9 cellular contexts compared by ENCODE assay signal in the genomic region with DNA sequence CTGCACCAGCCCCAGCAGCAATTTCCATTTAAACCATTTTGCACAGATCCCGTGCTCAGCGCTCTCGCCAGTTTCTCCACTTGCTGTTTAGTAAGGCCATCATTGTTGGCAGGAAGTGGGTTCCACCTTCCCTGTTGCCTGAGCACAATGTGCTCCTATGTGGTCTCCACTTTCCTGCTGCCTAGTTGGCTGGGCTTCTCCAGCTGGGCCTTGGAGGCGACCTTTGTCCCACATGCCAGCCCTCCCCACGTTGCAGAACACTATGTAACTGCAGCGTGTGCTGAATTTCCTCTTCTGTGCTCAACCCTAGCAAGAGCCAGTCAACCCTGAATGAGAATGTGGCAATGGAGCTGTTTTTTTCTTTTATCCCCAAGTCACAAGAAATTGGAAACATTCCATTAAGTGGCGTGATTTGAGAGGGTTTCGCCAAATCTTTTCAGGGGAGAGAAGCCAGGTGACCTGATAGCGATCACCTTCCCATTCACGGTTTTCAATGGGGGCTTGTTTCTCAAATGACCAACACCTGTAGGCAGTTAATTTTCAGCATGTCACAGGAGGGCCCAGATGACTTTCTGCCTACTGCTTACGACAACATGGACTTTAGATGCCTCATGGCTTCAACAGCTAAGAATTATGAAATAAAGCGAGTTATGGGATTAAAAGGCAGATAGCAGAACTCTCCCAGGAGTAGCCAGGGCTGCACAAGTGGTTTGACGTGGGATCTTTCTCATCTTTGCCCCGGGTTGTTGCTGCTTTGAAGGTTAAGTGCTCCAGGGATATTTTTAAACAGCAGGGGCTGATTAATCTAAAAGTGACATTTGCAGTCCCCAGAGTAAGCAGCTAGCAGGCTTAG. TPM values are rescaled to one million over a fixed set of nuclear protein-coding genes. Genes with fewer than 3 reads are reported as not detected.
DNase-seq lines count a peak whose midpoint lies in the region; ATAC-seq and TF ChIP-seq lines count a peak whose summit lies in the region.
"Had no signal": no experiment of that assay in that cellular context is flagged by ENCODE, and none has a peak within 500 bp of the region (broad histone marks: within the 10 kb centered on the region; RNA-seq: fewer than 3 reads in every experiment).

A gene (plus strand): TSS at position 830 of the 853 bp plus-strand sequence. CDS start 22,819 bp downstream, outside the sequence.

- peak in 1 of 2 donors; percentile 17 for TF ChIP-seq POLR2A in uterus (IDR thresholded peaks at IDR 0.05)

- TF ChIP-seq CTCF in uterus (IDR thresholded peaks at IDR 0.05): no peak
- TF ChIP-seq CTCF in GM10248 (IDR thresholded peaks at IDR 0.05; ENCODE audit: control extremely low read depth, extremely low read depth, low read depth, missing control alignments): no peak

- no peaks in the 10 kb centered on the region for H3K27me3 Mint-ChIP-seq in activated naive CD4-positive, alpha-beta T cell treated with anti-CD3 and anti-CD28 coated beads for 36 hours (ENCODE audit: low read depth)
- H3K27me3 Mint-ChIP-seq in activated naive CD4-positive, alpha-beta T cell treated with anti-CD3 and anti-CD28 coated beads, Interleukin-2, amount 10 ng/mL, durations not matched to agents 7 days and 5 days: no peaks in the 10 kb centered on the region

- H3K9me2 ChIP-seq in GM23248 (ENCODE audit: insufficient read depth): no peaks in the 10 kb centered on the region

- CTCF ChIA-PET in activated naive CD4-positive, alpha-beta T cell treated with anti-CD3 and anti-CD28 coated beads for 36 hours (lab: Charles Lee): interaction anchor here (1.0 kb wide), 1 partner anchor 27 kb away, joined by 4 read pairs; no protein-coding TSS in a partner anchor
- CTCF ChIA-PET in activated naive CD4-positive, alpha-beta T cell treated with anti-CD3 and anti-CD28 coated beads, Interleukin-2, amount 10 ng/mL, durations not matched to agents 7 days and 5 days (lab: Charles Lee): interaction anchor here (1.0 kb wide), 1 partner anchor 270 kb away, joined by 3 read pairs; no protein-coding TSS in a partner anchor
- CTCF ChIA-PET in GM10248 (lab: Yijun Ruan, JAX): interaction anchor here (1.2 kb wide), 1 partner anchor 278 kb away, joined by 4 read pairs; no protein-coding TSS in a partner anchor

- no peaks in the 10 kb centered on the region for H3K9me3 Mint-ChIP-seq in activated naive CD4-positive, alpha-beta T cell treated with anti-CD3 and anti-CD28 coated beads for 36 hours
- no peaks in the 10 kb centered on the region for H3K9me3 Mint-ChIP-seq in activated naive CD4-positive, alpha-beta T cell treated with anti-CD3 and anti-CD28 coated beads, Interleukin-2, amount 10 ng/mL, durations not matched to agents 7 days and 5 days

- H3K4me1 ChIP-seq in esophagus (ENCODE audit: control insufficient read depth in 2 of 2, insufficient read depth in 2 of 2, low read length in 1 of 2): peaks cover 0 to 5% of the 10 kb centered on the region in 2 donors
- peaks cover 17 to 56% of the 10 kb centered on the region in 2 donors for H3K4me1 ChIP-seq in muscle layer of duodenum (ENCODE audit: control insufficient read depth in 1 of 2, insufficient read depth in 2 of 2, low read length in 2 of 2)
- no peaks in the 10 kb centered on the region for H3K4me1 ChIP-seq in uterus
- H3K4me1 ChIP-seq in GM23248 (ENCODE audit: insufficient read depth): peaks cover 5% of the 10 kb centered on the region; the same call in 1 of the 2 replicates

- H3K4me2 ChIP-seq in GM23248 (ENCODE audit: unreplicated experiment): no peak within 1 kb of the TSS

- DNase-seq in activated naive CD4-positive, alpha-beta T cell treated with anti-CD3 and anti-CD28 coated beads for 36 hours: no peak
- no peak for DNase-seq in activated naive CD4-positive, alpha-beta T cell treated with anti-CD3 and anti-CD28 coated beads, Interleukin-2, amount 10 ng/mL, durations not matched to agents 7 days and 5 days
- DNase-seq in uterus: peak; percentile 34 to 67
- no peak for DNase-seq in GM23248
- no peak for DNase-seq in GM10248 (ENCODE audit: extremely low spot score)
- DNase-seq: NCI-H748 treated with DMSO at 0.1 percent for 48 hours had no signal

- H3K36me3 ChIP-seq in esophagus (ENCODE audit: control insufficient read depth in 2 of 2, insufficient read depth in 2 of 2, low read length in 1 of 2): no peaks in the 10 kb centered on the region
- H3K36me3 ChIP-seq in muscle layer of duodenum (ENCODE audit: control insufficient read depth in 1 of 2, insufficient read depth in 2 of 2, low read length in 2 of 2): no peaks in the 10 kb centered on the region
- no peaks in the 10 kb centered on the region for H3K36me3 ChIP-seq in uterus
- no peaks in the 10 kb centered on the region for H3K36me3 ChIP-seq in GM23248 (ENCODE audit: low read depth)

- WGBS in esophagus, 2 donors: 50 to 69% methylated on average over 14 of the region's 14 CpGs
- WGBS in GM23248 (ENCODE audit: low coverage in 1 of 2, low lambda C conversion rate in 2 of 2, missing lambda C conversion rate in 2 of 2), 2 experiments: 51 to 54% methylated on average over 14 of the region's 14 CpGs

- no peak within 1 kb of the TSS for H3K4me3 Mint-ChIP-seq in activated naive CD4-positive, alpha-beta T cell treated with anti-CD3 and anti-CD28 coated beads for 36 hours
- no peak within 1 kb of the TSS for H3K4me3 Mint-ChIP-seq in activated naive CD4-positive, alpha-beta T cell treated with anti-CD3 and anti-CD28 coated beads, Interleukin-2, amount 10 ng/mL, durations not matched to agents 7 days and 5 days

- H3K27me3 ChIP-seq in esophagus (ENCODE audit: control insufficient read depth in 1 of 2, insufficient read depth in 2 of 2, low read length in 2 of 2) (no peaks in the 10 kb centered on the region), muscle layer of duodenum (ENCODE audit: low read depth, low read length) (no peaks in the 10 kb centered on the region), uterus (no peaks in the 10 kb centered on the region), GM23248 (replicated peaks; ENCODE audit: insufficient read depth) (no peaks in the 10 kb centered on the region)

- in situ Hi-C loops in GM23248 (cut with MboI): loop anchor here (10.0 kb wide), 1 partner anchor 269 kb away; no protein-coding TSS in a partner anchor

- no peak within 1 kb of the TSS for H3K9ac ChIP-seq in GM23248

- H3K9me3 ChIP-seq in esophagus (ENCODE audit: control insufficient read depth in 2 of 2, insufficient read depth in 1 of 2, low read depth in 1 of 2, low read length in 1 of 2) (no peaks in the 10 kb centered on the region), muscle layer of duodenum (ENCODE audit: control insufficient read depth in 1 of 2, low read length in 2 of 2) (no peaks in the 10 kb centered on the region), uterus (no peaks in the 10 kb centered on the region), GM23248 (ENCODE audit: low read depth) (no peaks in the 10 kb centered on the region)

- no peaks in the 10 kb centered on the region for H3K79me2 ChIP-seq in GM23248 (ENCODE audit: insufficient read depth)

- ATAC-seq in GM19467 (IDR thresholded peaks at IDR 0.05; ENCODE audit: unreplicated experiment): no peak

- H3K27ac ChIP-seq in esophagus (ENCODE audit: low read depth in 2 of 2, low read length in 1 of 2) (peak within 1 kb of the TSS; percentile 69 to 72), muscle layer of duodenum (ENCODE audit: low read length) (peak within 1 kb of the TSS; percentile 93), uterus (peak within 1 kb of the TSS; percentile 93 to 96), GM23248 (no peak within 1 kb of the TSS)

- H3K4me3 ChIP-seq in esophagus (ENCODE audit: low read depth in 1 of 2, low read length in 2 of 2) (no peak within 1 kb of the TSS), muscle layer of duodenum (ENCODE audit: low read depth in 1 of 2, low read length in 2 of 2) (peak within 1 kb of the TSS; percentile 33 to 35), uterus (no peak within 1 kb of the TSS), GM23248 (no peak within 1 kb of the TSS)

- intact Hi-C loops in activated naive CD4-positive, alpha-beta T cell treated with anti-CD3 and anti-CD28 coated beads for 36 hours (cut with micrococcal nuclease): no loop called here
- intact Hi-C loops in uterus (cut with DNase I; ENCODE audit: low total_unique reads): no loop called here

- H3K4me1 Mint-ChIP-seq in activated naive CD4-positive, alpha-beta T cell treated with anti-CD3 and anti-CD28 coated beads for 36 hours (ENCODE audit: low read depth): peaks cover 27% of the 10 kb centered on the region
- H3K4me1 Mint-ChIP-seq in activated naive CD4-positive, alpha-beta T cell treated with anti-CD3 and anti-CD28 coated beads, Interleukin-2, amount 10 ng/mL, durations not matched to agents 7 days and 5 days: peaks cover 27% of the 10 kb centered on the region

- no peaks in the 10 kb centered on the region for H4K20me1 ChIP-seq in GM23248 (ENCODE audit: insufficient read depth)

- no peaks in the 10 kb centered on the region for H3K36me3 Mint-ChIP-seq in activated naive CD4-positive, alpha-beta T cell treated with anti-CD3 and anti-CD28 coated beads for 36 hours (ENCODE audit: low read depth)
- H3K36me3 Mint-ChIP-seq in activated naive CD4-positive, alpha-beta T cell treated with anti-CD3 and anti-CD28 coated beads, Interleukin-2, amount 10 ng/mL, durations not matched to agents 7 days and 5 days: no peaks in the 10 kb centered on the region

- no peak within 1 kb of the TSS for H3K27ac Mint-ChIP-seq in activated naive CD4-positive, alpha-beta T cell treated with anti-CD3 and anti-CD28 coated beads for 36 hours
- H3K27ac Mint-ChIP-seq in activated naive CD4-positive, alpha-beta T cell treated with anti-CD3 and anti-CD28 coated beads, Interleukin-2, amount 10 ng/mL, durations not matched to agents 7 days and 5 days: no peak within 1 kb of the TSS

- POLR2A ChIA-PET in GM10248 (lab: Yijun Ruan, JAX): no interaction called here

- H2AFZ ChIP-seq in GM23248: no peak within 1 kb of the TSS

- H3F3A ChIP-seq in GM23248 (ENCODE audit: insufficient read depth): peaks cover 6% of the 10 kb centered on the region

RNA-seq across cellular contexts. Expression of the gene that starts here (rescaled TPM):
- 10 to 100 TPM; 11.0 to 11.8 TPM for total RNA-seq in activated naive CD4-positive, alpha-beta T cell treated with anti-CD3 and anti-CD28 coated beads for 36 hours
- 10 to 100 TPM in 1 of 2 donors, 1 to 10 TPM in 1; 8.6 to 18.2 TPM for polyA plus RNA-seq in esophagus
- 100 to 1,000 TPM in 2 of 4 donors, 10 to 100 TPM in 2; 22.0 to 137 (median 97.2) TPM for total RNA-seq in uterus
- 1.0 and 4.1 TPM in 2 replicates for total RNA-seq in GM23248 (2014; rRNA removed; shearing (Covaris generic))
- polyA plus RNA-seq in GM23248 (2016; fragmentation: Nextera tagmentation; extraction: Ambion mirVana): 0.66 and 0.68 TPM in 2 replicates

Comparison
In these comparisons a context has a peak if more than half of its experiments do, and no peak if none do; other contexts are left out.
1. DNase-seq: peak in uterus (2 of 2); none in activated naive CD4-positive, alpha-beta T cell treated with anti-CD3 and anti-CD28 coated beads for 36 hours (single experiment), activated naive CD4-positive, alpha-beta T cell treated with anti-CD3 and anti-CD28 coated beads, Interleukin-2, amount 10 ng/mL, durations not matched to agents 7 days and 5 days (single experiment), GM23248 (single experiment) and GM10248 (single experiment).
2. H3K4me3 ChIP-seq: peak in muscle layer of duodenum (2 of 2); none in esophagus (0 of 2), uterus (0 of 2) and GM23248 (single experiment).